In the genomic region with DNA sequence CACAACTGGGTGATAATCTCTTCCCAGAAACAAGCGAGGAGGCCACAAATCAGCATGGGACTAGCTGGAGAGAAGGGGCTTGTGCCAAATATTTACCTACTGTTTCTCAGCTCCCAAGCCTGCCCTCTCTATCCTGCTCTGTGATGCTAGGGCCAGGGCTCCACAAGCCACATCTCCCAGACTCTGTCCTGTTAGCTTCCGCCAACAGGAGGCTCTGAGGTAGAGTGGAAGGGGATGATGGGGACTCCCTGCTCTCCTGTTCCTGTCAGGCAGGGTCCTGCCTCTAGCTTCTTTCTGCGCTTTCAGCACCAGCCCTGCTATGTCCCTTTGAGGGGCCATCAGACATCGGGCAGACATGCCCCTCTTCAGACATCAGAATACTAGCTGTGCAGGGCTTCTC, we compare ENCODE assay signal across 14 cellular contexts.
DNase-seq lines count a peak whose midpoint lies in the region; ATAC-seq and TF ChIP-seq lines count a peak whose summit lies in the region.
"Had no signal": no experiment of that assay in that cellular context is flagged by ENCODE, and none has a peak within 500 bp of the region (broad histone marks: within the 10 kb centered on the region; RNA-seq: fewer than 3 reads in every experiment).

No MANE protein-coding gene starts in this region.

- H3K27me3 Mint-ChIP-seq in WTC11 (ENCODE audit: low read depth) (peaks cover 2% of the 10 kb centered on the region; the same call in 1 of the 2 replicates), endodermal cell (ENCODE audit: insufficient read depth) (peaks cover 4% of the 10 kb centered on the region)
- H3K27me3 Mint-ChIP-seq: CD4-positive, CD25-positive, alpha-beta regulatory T cell had no signal

- peak; percentile 59 for ATAC-seq in WTC11
- ATAC-seq in GM21528 (IDR thresholded peaks at IDR 0.05; ENCODE audit: low FRiP score, unreplicated experiment) = no peak
- ATAC-seq: CD8-positive, alpha-beta T cell had no signal

- H3K4me1 ChIP-seq in endodermal cell (ENCODE audit: control insufficient read depth, insufficient read depth, low read length) = no peaks in the 10 kb centered on the region
- H3K4me1 ChIP-seq: Caco-2, HAP-1 had no signal

- H3K36me3 Mint-ChIP-seq in WTC11 (no peaks in the 10 kb centered on the region), endodermal cell (ENCODE audit: low read depth) (no peaks in the 10 kb centered on the region)
- H3K36me3 Mint-ChIP-seq: CD4-positive, CD25-positive, alpha-beta regulatory T cell; CD8-positive, alpha-beta T cell had no signal

- CTCF ChIA-PET in WTC11 (lab: Charles Lee) = interaction anchor here (0.7 to 3.4 kb wide), 12 partner anchors 12 to 227 kb away, joined by 3 to 20 read pairs (median 4); no protein-coding TSS in a partner anchor

- no peak overlapping the region for H3K27ac Mint-ChIP-seq in WTC11
- H3K27ac Mint-ChIP-seq in endodermal cell = peak overlapping the region; percentile 4
- H3K27ac Mint-ChIP-seq: CD8-positive, alpha-beta T cell had no signal

- WGBS in endodermal cell (ENCODE audit: insufficient coverage in 1 of 2, insufficient read length in 1 of 2), 2 experiments = 89 to 94% methylated on average over 2 to 4 of the region's 4 CpGs

- H3K9ac ChIP-seq in endodermal cell (ENCODE audit: extremely low read depth, low read length, poor library complexity, severe bottlenecking) = no peak overlapping the region
- H3K9ac ChIP-seq: GM23248 had no signal

- H3K36me3 ChIP-seq in endodermal cell (ENCODE audit: control insufficient read depth, insufficient read depth, low read length) = no peaks in the 10 kb centered on the region
- H3K36me3 ChIP-seq: HAP-1 had no signal

- H3K27ac ChIP-seq in endodermal cell (ENCODE audit: low read depth, low read length) = no peak overlapping the region
- H3K27ac ChIP-seq: C4-2B, GM23248 had no signal

- H3K4me1 Mint-ChIP-seq in WTC11 (peaks cover 43% of the 10 kb centered on the region), endodermal cell (peaks cover 31% of the 10 kb centered on the region)
- H3K4me1 Mint-ChIP-seq: CD4-positive, CD25-positive, alpha-beta regulatory T cell had no signal

- no peaks in the 10 kb centered on the region for H3K27me3 ChIP-seq in endodermal cell (ENCODE audit: control insufficient read depth, insufficient read depth, low read length, poor library complexity, severe bottlenecking)

- no peaks in the 10 kb centered on the region for H3K9me3 ChIP-seq in endodermal cell (ENCODE audit: control insufficient read depth, low read length)
- H3K9me3 ChIP-seq: Caco-2, HAP-1 had no signal

- POLR2A ChIA-PET in WTC11 (lab: Charles Lee) = no interaction called here

- H3K4me3 Mint-ChIP-seq in WTC11 (no peak overlapping the region), endodermal cell (no peak overlapping the region)
- H3K4me3 Mint-ChIP-seq: CD8-positive, alpha-beta T cell had no signal

- TF ChIP-seq CTCF in WTC11 (IDR thresholded peaks at IDR 0.05) (no peak), endodermal cell (conservative IDR thresholded peaks at IDR 0.05) (peak; percentile 51)

- H3K9me3 Mint-ChIP-seq in WTC11 (peaks cover 21% of the 10 kb centered on the region), endodermal cell (peaks cover 8% of the 10 kb centered on the region)
- H3K9me3 Mint-ChIP-seq: CD8-positive, alpha-beta T cell had no signal

- DNase-seq in WTC11 (ENCODE audit: low spot score) (no peak), endodermal cell (peak; percentile 62), mesenteric fat pad (ENCODE audit: low spot score) (peak; percentile 22), C1 segment of cervical spinal cord (lab: John Stamatoyannopoulos, UW) (no peak), occipital lobe (lab: John Stamatoyannopoulos, UW) (no peak)
- DNase-seq: Caco-2; CD4-positive, CD25-positive, alpha-beta regulatory T cell; CD8-positive, alpha-beta T cell; DMS153; DND-41; GM23248 had no signal

- H3K4me3 ChIP-seq in endodermal cell (ENCODE audit: low read length) = no peak overlapping the region
- H3K4me3 ChIP-seq: GM23248, HAP-1 had no signal

TF ChIP-seq in WTC11, 78 proteins besides CTCF, POLR2A, EP300 and RAD21:
- TF ChIP-seq OVOL2 (CRISPR knock-in tag; IDR thresholded peaks at IDR 0.05; ENCODE audit: borderline replicate concordance) (no peak), ZMAT4 (CRISPR knock-in tag; IDR thresholded peaks at IDR 0.05) (no peak), SOX15 (CRISPR knock-in tag; IDR thresholded peaks at IDR 0.05) (no peak)
- TF ChIP-seq, protein P1, sequence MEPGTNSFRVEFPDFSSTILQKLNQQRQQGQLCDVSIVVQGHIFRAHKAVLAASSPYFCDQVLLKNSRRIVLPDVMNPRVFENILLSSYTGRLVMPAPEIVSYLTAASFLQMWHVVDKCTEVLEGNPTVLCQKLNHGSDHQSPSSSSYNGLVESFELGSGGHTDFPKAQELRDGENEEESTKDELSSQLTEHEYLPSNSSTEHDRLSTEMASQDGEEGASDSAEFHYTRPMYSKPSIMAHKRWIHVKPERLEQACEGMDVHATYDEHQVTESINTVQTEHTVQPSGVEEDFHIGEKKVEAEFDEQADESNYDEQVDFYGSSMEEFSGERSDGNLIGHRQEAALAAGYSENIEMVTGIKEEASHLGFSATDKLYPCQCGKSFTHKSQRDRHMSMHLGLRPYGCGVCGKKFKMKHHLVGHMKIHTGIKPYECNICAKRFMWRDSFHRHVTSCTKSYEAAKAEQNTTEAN (CRISPR knock-in tag; IDR thresholded peaks at IDR 0.05) = no peak
TF ChIP-seq in WTC11: peak in this region for 0.

Comparison
In these comparisons a context has a peak if more than half of its experiments do, and no peak if none do; other contexts are left out.
1. DNase-seq: peak in endodermal cell (single experiment) and mesenteric fat pad (single experiment); none in WTC11 (single experiment), C1 segment of cervical spinal cord (0 of 14) and occipital lobe (single experiment).